In the genomic region with DNA sequence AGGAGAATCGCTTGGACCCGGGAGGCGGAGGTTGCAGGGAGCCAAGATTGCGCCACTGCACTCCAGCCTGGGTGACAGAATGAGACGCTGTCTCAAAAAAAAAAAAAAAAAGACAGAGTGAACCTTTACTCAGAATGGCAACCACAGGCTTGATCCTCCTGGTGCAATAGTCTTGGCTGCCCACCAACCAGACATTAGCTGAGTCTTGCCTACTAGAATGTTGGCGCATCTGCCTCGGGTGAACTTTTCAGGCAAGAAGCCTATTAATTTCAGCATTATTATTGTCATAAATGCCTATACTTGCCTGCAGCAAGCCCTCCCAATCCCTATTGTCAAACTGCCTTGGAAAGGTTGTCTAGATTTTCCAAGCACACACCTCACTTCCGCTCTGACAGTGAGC, we compare ENCODE assay signal across 13 cellular contexts. TPM values are rescaled to one million over a fixed set of nuclear protein-coding genes. Genes with fewer than 3 reads are reported as not detected.
A peak's percentile ranks its signal among the peaks of the same experiment; 100 is the strongest.
DNase-seq lines count a peak whose midpoint lies in the region; ATAC-seq and TF ChIP-seq lines count a peak whose summit lies in the region.
"Had no signal": no experiment of that assay in that cellular context is flagged by ENCODE, and none has a peak within 500 bp of the region (broad histone marks: within the 10 kb centered on the region; RNA-seq: fewer than 3 reads in every experiment).

No MANE protein-coding gene starts in this region.

- H3K4me2 ChIP-seq in DND-41 (ENCODE audit: insufficient read depth, low read length) (0 out of 2 replicates have a peak overlapping the region, but pooled peaks have one; percentile 2), hepatocyte (peak overlapping the region; percentile 88), H9 (ENCODE audit: insufficient read depth, insufficient read length, low read length) (no peak overlapping the region)

- H3K79me1 ChIP-seq in H9 (ENCODE audit: insufficient read depth, low read depth, low read length, poor library complexity, severe bottlenecking), result peaks cover 3% of the 10 kb centered on the region

- H3K18ac ChIP-seq in H9 (ENCODE audit: insufficient read length, low read depth, low read length), result no peak overlapping the region

- H2BK12ac ChIP-seq in H9 (ENCODE audit: insufficient read length, low read depth, low read length), result no peak overlapping the region

- peak; percentile 44 for DNase-seq in AG08395 (ENCODE audit: low spot score)
- DNase-seq in DND-41, result no peak
- no peak for DNase-seq in T-helper 2 cell treated with Interferon-gamma antibody and Interleukin-4, amounts not matched to agents 5 μg/mL and 100 μg/mL, for 36 hours (ENCODE audit: low spot score)
- no peak for DNase-seq in hepatocyte (ENCODE audit: low spot score)
- no peak for DNase-seq in H9
- DNase-seq in central memory CD4-positive, alpha-beta T cell, result no peak
- DNase-seq in stimulated activated CD4-positive, alpha-beta T cell treated with anti-CD3 and anti-CD28 coated beads, Interleukin-12 subunit alpha, Interleukin-12 subunit beta, amount 100 ng/mL, for 4 hours, result no peak
- no peak for DNase-seq in NCI-H1105 (lab: John Stamatoyannopoulos, UW)
- DNase-seq: AML-193; Kasumi-1; NCI-H2171 treated with DMSO at 0.1 percent for 48 hours; stimulated activated CD4-positive, alpha-beta T cell treated with anti-CD3 and anti-CD28 coated beads, Interleukin-2, amount 100 ng/mL, for 24 hours had no signal

- no peaks in the 10 kb centered on the region for H3K9me2 ChIP-seq in hepatocyte (replicated peaks; ENCODE audit: insufficient read depth)

- no peak overlapping the region for H4K91ac ChIP-seq in H9 (ENCODE audit: insufficient read length, low read depth, low read length)

- H3K9ac ChIP-seq in DND-41 (ENCODE audit: low read depth, low read length) (no peak overlapping the region), H9 (ENCODE audit: extremely low read depth, insufficient read length, low read length) (no peak overlapping the region)

- no peaks in the 10 kb centered on the region for H3K27me3 Mint-ChIP-seq in T-helper 2 cell treated with Interferon-gamma antibody and Interleukin-4, amounts not matched to agents 5 μg/mL and 100 μg/mL, for 36 hours (ENCODE audit: low read depth)
- no peaks in the 10 kb centered on the region for H3K27me3 Mint-ChIP-seq in H9 (ENCODE audit: low read depth)

- H3K4me3 ChIP-seq in DND-41 (ENCODE audit: low read depth in 1 of 2, low read length in 2 of 2) (no peak overlapping the region), hepatocyte (no peak overlapping the region)
- H3K4me3 ChIP-seq: cardiac muscle cell had no signal

- H4K20me1 ChIP-seq in DND-41 (ENCODE audit: insufficient read depth, low read length), result peaks cover 53% of the 10 kb centered on the region
- H4K20me1 ChIP-seq in hepatocyte (ENCODE audit: insufficient read depth, poor library complexity, severe bottlenecking), result peaks cover 28% of the 10 kb centered on the region
- H4K20me1 ChIP-seq in H9 (ENCODE audit: control insufficient read depth, insufficient read depth, insufficient read length), result no peaks in the 10 kb centered on the region

- peaks cover 95% of the 10 kb centered on the region for H3K79me2 ChIP-seq in DND-41 (ENCODE audit: insufficient read depth, low read length)
- H3K79me2 ChIP-seq in hepatocyte, result peaks cover 82% of the 10 kb centered on the region
- peaks cover 47% of the 10 kb centered on the region for H3K79me2 ChIP-seq in H9 (ENCODE audit: insufficient read depth, low read length)

- no peak for ATAC-seq in DND-41 (ENCODE audit: insufficient read depth, low read depth)

- H3K36me3 ChIP-seq in DND-41 (ENCODE audit: insufficient read depth, low read length) (peaks cover 6% of the 10 kb centered on the region; the same call in 1 of the 2 replicates), hepatocyte (replicated peaks; ENCODE audit: insufficient read depth, low read depth) (no peaks in the 10 kb centered on the region)
- H3K36me3 ChIP-seq: cardiac muscle cell had no signal

- no peak overlapping the region for H2BK120ac ChIP-seq in H9 (ENCODE audit: low read depth, low read length, poor library complexity, severe bottlenecking)

- H3K9me3 ChIP-seq in DND-41 (ENCODE audit: insufficient read depth, low read length, severe bottlenecking) (no peaks in the 10 kb centered on the region), hepatocyte (ENCODE audit: low read depth) (no peaks in the 10 kb centered on the region), H9 (ENCODE audit: control insufficient read depth, low read depth, low read length) (no peaks in the 10 kb centered on the region)

- no peak overlapping the region for H4K8ac ChIP-seq in H9 (replicated peaks; ENCODE audit: insufficient read length, low read depth, low read length)

- no peak overlapping the region for H3K4ac ChIP-seq in H9 (ENCODE audit: low read depth, low read length)

- H3K27me3 ChIP-seq in DND-41 (ENCODE audit: insufficient read depth, low read length, poor library complexity), result no peaks in the 10 kb centered on the region
- H3K27me3 ChIP-seq in hepatocyte, result no peaks in the 10 kb centered on the region
- H3K27me3 ChIP-seq in H9 (ENCODE audit: insufficient read depth, low read length), result no peaks in the 10 kb centered on the region
- H3K27me3 ChIP-seq: cardiac muscle cell had no signal

- 87% methylated on average over 8 of the region's 8 CpGs for WGBS in hepatocyte (ENCODE audit: low lambda C conversion rate, missing lambda C conversion rate)
- no CpG with 5 or more reads among the region's 8 CpGs for WGBS in H9 (ENCODE audit: extremely low coverage, insufficient read length, low lambda C conversion rate)

- no peak overlapping the region for H3T11ph ChIP-seq in H9 (ENCODE audit: low read length)

- H4K5ac ChIP-seq in H9 (ENCODE audit: insufficient read length, low read depth, low read length), result no peak overlapping the region

- peak overlapping the region; percentile 96 for H3K4me3 Mint-ChIP-seq in T-helper 2 cell treated with Interferon-gamma antibody and Interleukin-4, amounts not matched to agents 5 μg/mL and 100 μg/mL, for 36 hours
- H3K4me3 Mint-ChIP-seq in H9, result no peak overlapping the region

- peaks cover 65% of the 10 kb centered on the region for H3K4me1 Mint-ChIP-seq in T-helper 2 cell treated with Interferon-gamma antibody and Interleukin-4, amounts not matched to agents 5 μg/mL and 100 μg/mL, for 36 hours (ENCODE audit: low read depth)
- H3K4me1 Mint-ChIP-seq in H9, result peaks cover 69 to 70% of the 10 kb centered on the region in 2 experiments

- no peak overlapping the region for H2BK5ac ChIP-seq in H9 (ENCODE audit: insufficient read length, low read length)

- no peak overlapping the region for H2AK5ac ChIP-seq in H9 (ENCODE audit: insufficient read length, low read length)

- no peak overlapping the region for H3K27ac Mint-ChIP-seq in T-helper 2 cell treated with Interferon-gamma antibody and Interleukin-4, amounts not matched to agents 5 μg/mL and 100 μg/mL, for 36 hours
- no peak overlapping the region for H3K27ac Mint-ChIP-seq in H9

- H3K4me1 ChIP-seq in DND-41 (ENCODE audit: insufficient read depth, low read length) (peaks cover 48% of the 10 kb centered on the region), hepatocyte (ENCODE audit: insufficient read depth) (peaks cover 36% of the 10 kb centered on the region), H9 (ENCODE audit: insufficient read depth, low read length) (peaks cover 15% of the 10 kb centered on the region; the same call in 1 of the 2 replicates)

- H2BK15ac ChIP-seq in H9 (ENCODE audit: low read depth, low read length), result no peak overlapping the region

- H2AFZ ChIP-seq in DND-41 (ENCODE audit: low read depth, low read length) (no peak overlapping the region), hepatocyte (no peak overlapping the region), H9 (ENCODE audit: low read length) (no peak overlapping the region)

- TF ChIP-seq CTCF in DND-41 (IDR thresholded peaks at IDR 0.05; ENCODE audit: borderline replicate concordance, extremely low read depth, low read length, poor library complexity, severe bottlenecking) (no peak), hepatocyte (IDR thresholded peaks at IDR 0.05; ENCODE audit: poor library complexity) (no peak), H9 (conservative IDR thresholded peaks at IDR 0.05) (no peak)

- peaks cover 23% of the 10 kb centered on the region for H3K23me2 ChIP-seq in H9 (ENCODE audit: insufficient read length, low read depth, low read length, poor library complexity, severe bottlenecking)

- peaks cover 55% of the 10 kb centered on the region for H3K36me3 Mint-ChIP-seq in T-helper 2 cell treated with Interferon-gamma antibody and Interleukin-4, amounts not matched to agents 5 μg/mL and 100 μg/mL, for 36 hours (ENCODE audit: low read depth)
- H3K36me3 Mint-ChIP-seq in H9 (ENCODE audit: insufficient read depth in 1 of 3, low read depth in 3 of 3), result peaks cover 0 to 6% (median 5%) of the 10 kb centered on the region in 3 experiments; a peak in 6 of 7 replicates

- no peaks in the 10 kb centered on the region for H3K9me3 Mint-ChIP-seq in T-helper 2 cell treated with Interferon-gamma antibody and Interleukin-4, amounts not matched to agents 5 μg/mL and 100 μg/mL, for 36 hours
- no peaks in the 10 kb centered on the region; a peak in 1 of 5 replicates for H3K9me3 Mint-ChIP-seq in H9

- no peak overlapping the region for H3K14ac ChIP-seq in H9 (ENCODE audit: insufficient read depth, low read length)

- no peak overlapping the region for H3K23ac ChIP-seq in H9 (ENCODE audit: insufficient read length, low read depth, low read length)

- H3K56ac ChIP-seq in H9 (ENCODE audit: insufficient read length, low read depth, low read length), result no peak overlapping the region

- no peak overlapping the region for H3K27ac ChIP-seq in DND-41 (ENCODE audit: low read length)
- H3K27ac ChIP-seq in hepatocyte, result peak overlapping the region; percentile 98
- no peak overlapping the region for H3K27ac ChIP-seq in H9 (ENCODE audit: insufficient read length, low read depth, low read length)
- H3K27ac ChIP-seq: cardiac muscle cell had no signal

- no peak overlapping the region for H2BK20ac ChIP-seq in H9 (ENCODE audit: low read depth, low read length, poor library complexity, severe bottlenecking)

RNA-seq across cellular contexts. Expression of a gene that starts 4.2 kb away (rescaled TPM):
- total RNA-seq in hepatocyte, result 70.2 and 77.6 TPM in 2 replicates
- 19.3 and 21.7 TPM in 2 replicates for polyA plus RNA-seq in hepatocyte
- 52.3 and 54.7 TPM in 2 replicates for total RNA-seq in H9 (2021)
